In genomic region chr11:83364500-83365059, GRCh38 we compare ENCODE assay signal across 20 cellular contexts.
DNase-seq lines count a peak whose midpoint lies in the region; ATAC-seq and TF ChIP-seq lines count a peak whose summit lies in the region.
"Had no signal": no experiment of that assay in that cellular context is flagged by ENCODE, and none has a peak within 500 bp of the region (broad histone marks: within the 10 kb centered on the region; RNA-seq: fewer than 3 reads in every experiment).

No MANE protein-coding gene starts in this region.

- H3K4me3 ChIP-seq in neuron (ENCODE audit: low read length), result no peak overlapping the region
- H3K4me3 ChIP-seq in heart left ventricle, result no peak overlapping the region
- H3K4me3 ChIP-seq: A549, BLaER1, GM12878, SJSA1 had no signal

- H3K27me3 ChIP-seq in H9 (ENCODE audit: insufficient read depth, low read length) (no peaks in the 10 kb centered on the region), neuron (ENCODE audit: insufficient read depth, low read length) (no peaks in the 10 kb centered on the region), heart left ventricle (no peaks in the 10 kb centered on the region)
- H3K27me3 ChIP-seq: BLaER1, SJSA1 had no signal

- H3T11ph ChIP-seq in H9 (ENCODE audit: low read length), result no peak overlapping the region

- H4K5ac ChIP-seq in H9 (ENCODE audit: insufficient read length, low read depth, low read length), result no peak overlapping the region

- H3K36me3 ChIP-seq in neuron (ENCODE audit: insufficient read depth, low read length), result no peaks in the 10 kb centered on the region
- H3K36me3 ChIP-seq in heart left ventricle, result no peaks in the 10 kb centered on the region
- H3K36me3 ChIP-seq: BLaER1, SJSA1 had no signal

- H3K14ac ChIP-seq in H9 (ENCODE audit: insufficient read depth, low read length), result no peak overlapping the region

- peak overlapping the region; percentile 1 to 81 (median 41); a peak in 4 of 7 replicates for H3K27ac Mint-ChIP-seq in H9
- H3K27ac Mint-ChIP-seq: CD8-positive, alpha-beta T cell had no signal

- H4K91ac ChIP-seq in H9 (ENCODE audit: insufficient read length, low read depth, low read length), result no peak overlapping the region

- H3K4me3 Mint-ChIP-seq in H9, result no peak overlapping the region
- H3K4me3 Mint-ChIP-seq: CD8-positive, alpha-beta T cell had no signal

- no peak overlapping the region for H3K18ac ChIP-seq in H9 (ENCODE audit: insufficient read length, low read depth, low read length)

- H3K27me3 Mint-ChIP-seq in H9 (ENCODE audit: low read depth), result peaks cover 3% of the 10 kb centered on the region; the same call in 1 of the 2 replicates

- H3K23ac ChIP-seq in H9 (ENCODE audit: insufficient read length, low read depth, low read length), result no peak overlapping the region

- TF ChIP-seq CTCF in H9 (conservative IDR thresholded peaks at IDR 0.05), result no peak
- no peak for TF ChIP-seq CTCF in heart left ventricle (IDR thresholded peaks at IDR 0.05)

- H3K4me1 ChIP-seq in H9 (ENCODE audit: insufficient read depth, low read length), result no peaks in the 10 kb centered on the region; the same call in 1 of the 2 replicates
- peaks cover 35% of the 10 kb centered on the region for H3K4me1 ChIP-seq in neuron (ENCODE audit: insufficient read depth, low read length)
- no peaks in the 10 kb centered on the region for H3K4me1 ChIP-seq in heart left ventricle
- H3K4me1 ChIP-seq: A549, BLaER1, SJSA1 had no signal

- no peak overlapping the region for H2BK20ac ChIP-seq in H9 (ENCODE audit: low read depth, low read length, poor library complexity, severe bottlenecking)

- H3K4me2 ChIP-seq in H9 (ENCODE audit: insufficient read depth, insufficient read length, low read length), result peak overlapping the region; percentile 18
- H3K4me2 ChIP-seq: A549, BLaER1 had no signal

- WGBS in H9 (ENCODE audit: extremely low coverage, insufficient read length, low lambda C conversion rate), result no CpG with 5 or more reads among the region's 3 CpGs
- 66 to 83% (median 77%) methylated on average over 3 of the region's 3 CpGs for WGBS in heart left ventricle, 4 donors

- no peak overlapping the region for H3K56ac ChIP-seq in H9 (ENCODE audit: insufficient read length, low read depth, low read length)

- intact Hi-C loops in heart left ventricle (cut with DNase I), result no loop called here

- no peak overlapping the region for H2BK5ac ChIP-seq in H9 (ENCODE audit: insufficient read length, low read length)

- H3K79me1 ChIP-seq in H9 (ENCODE audit: insufficient read depth, low read depth, low read length, poor library complexity, severe bottlenecking), result no peaks in the 10 kb centered on the region

- H2BK12ac ChIP-seq in H9 (ENCODE audit: insufficient read length, low read depth, low read length), result no peak overlapping the region

- H2BK15ac ChIP-seq in H9 (ENCODE audit: low read depth, low read length), result no peak overlapping the region

- no peak overlapping the region for H3K4ac ChIP-seq in H9 (ENCODE audit: low read depth, low read length)

- no peak overlapping the region for H2AK5ac ChIP-seq in H9 (ENCODE audit: insufficient read length, low read length)

- ATAC-seq in heart left ventricle, result no peak
- ATAC-seq: A549; CD8-positive, alpha-beta T cell; GM12878 had no signal

- H3K36me3 Mint-ChIP-seq in H9 (ENCODE audit: insufficient read depth in 1 of 3, low read depth in 3 of 3), result peaks cover 14 to 35% (median 20%) of the 10 kb centered on the region in 3 experiments
- H3K36me3 Mint-ChIP-seq: CD8-positive, alpha-beta T cell had no signal

- peaks cover 33 to 38% of the 10 kb centered on the region in 2 experiments for H3K9me3 Mint-ChIP-seq in H9

- H3K79me2 ChIP-seq in H9 (ENCODE audit: insufficient read depth, low read length), result no peaks in the 10 kb centered on the region

- DNase-seq in H9, result no peak
- DNase-seq in amniotic epithelial cell (ENCODE audit: low read depth), result peak; percentile 13
- peak; percentile 9 for DNase-seq in foreskin melanocyte
- DNase-seq in activated CD8-positive, alpha-beta memory T cell treated with anti-CD3 and anti-CD28 coated beads, Interleukin-2, amount 50 U/mL, for 48 hours, result no peak
- DNase-seq in heart left ventricle, result no peak
- DNase-seq in NCI-H69 (lab: John Stamatoyannopoulos, UW), result no peak
- DNase-seq in activated effector memory CD4-positive, alpha-beta T cell treated with anti-CD3 and anti-CD28 coated beads, Interleukin-2, amount 50 U/mL, for 16 hours, result no peak
- DNase-seq: CD8-positive, alpha-beta T cell; DMS53; EL; KG1; NCI-H1105 treated with DMSO at 0.1 percent for 48 hours; NCI-H1694; NCI-H510A; NCI-H774 had no signal

- H2BK120ac ChIP-seq in H9 (ENCODE audit: low read depth, low read length, poor library complexity, severe bottlenecking), result no peak overlapping the region

- peaks cover 30 to 40% of the 10 kb centered on the region in 2 experiments for H3K4me1 Mint-ChIP-seq in H9

- H3K23me2 ChIP-seq in H9 (ENCODE audit: insufficient read length, low read depth, low read length, poor library complexity, severe bottlenecking), result no peaks in the 10 kb centered on the region

- H2AFZ ChIP-seq in H9 (ENCODE audit: low read length) (no peak overlapping the region), neuron (ENCODE audit: low read depth, low read length) (peak overlapping the region; percentile 23)

- H3K9me3 ChIP-seq in H9 (ENCODE audit: control insufficient read depth, low read depth, low read length) (no peaks in the 10 kb centered on the region), neuron (ENCODE audit: low read length) (peaks cover 1% of the 10 kb centered on the region), heart left ventricle (peaks cover 0 to 28% (median 14%) of the 10 kb centered on the region in 12 donors)
- H3K9me3 ChIP-seq: SJSA1 had no signal

- no peak overlapping the region for H4K8ac ChIP-seq in H9 (replicated peaks; ENCODE audit: insufficient read length, low read depth, low read length)

- no peak overlapping the region for H3K9ac ChIP-seq in H9 (ENCODE audit: extremely low read depth, insufficient read length, low read length)
- H3K9ac ChIP-seq: BLaER1 had no signal

- H3K27ac ChIP-seq in H9 (ENCODE audit: insufficient read length, low read depth, low read length) (peak overlapping the region; percentile 49), heart left ventricle (no peak overlapping the region)
- H3K27ac ChIP-seq: A549, BLaER1, SJSA1 had no signal

- H4K20me1 ChIP-seq in H9 (ENCODE audit: control insufficient read depth, insufficient read depth, insufficient read length), result no peaks in the 10 kb centered on the region
- H4K20me1 ChIP-seq: BLaER1 had no signal

- no peak for TF ChIP-seq POLR2A in heart left ventricle (IDR thresholded peaks at IDR 0.05)

Comparison
In these comparisons a context has a peak if more than half of its experiments do, and no peak if none do; other contexts are left out.
1. DNase-seq: peak in amniotic epithelial cell (single experiment) and foreskin melanocyte (single experiment); none in H9 (single experiment), activated CD8-positive, alpha-beta memory T cell treated with anti-CD3 and anti-CD28 coated beads, Interleukin-2, amount 50 U/mL, for 48 hours (single experiment), heart left ventricle (0 of 5), NCI-H69 (single experiment) and activated effector memory CD4-positive, alpha-beta T cell treated with anti-CD3 and anti-CD28 coated beads, Interleukin-2, amount 50 U/mL, for 16 hours (single experiment).